In the genomic region with DNA sequence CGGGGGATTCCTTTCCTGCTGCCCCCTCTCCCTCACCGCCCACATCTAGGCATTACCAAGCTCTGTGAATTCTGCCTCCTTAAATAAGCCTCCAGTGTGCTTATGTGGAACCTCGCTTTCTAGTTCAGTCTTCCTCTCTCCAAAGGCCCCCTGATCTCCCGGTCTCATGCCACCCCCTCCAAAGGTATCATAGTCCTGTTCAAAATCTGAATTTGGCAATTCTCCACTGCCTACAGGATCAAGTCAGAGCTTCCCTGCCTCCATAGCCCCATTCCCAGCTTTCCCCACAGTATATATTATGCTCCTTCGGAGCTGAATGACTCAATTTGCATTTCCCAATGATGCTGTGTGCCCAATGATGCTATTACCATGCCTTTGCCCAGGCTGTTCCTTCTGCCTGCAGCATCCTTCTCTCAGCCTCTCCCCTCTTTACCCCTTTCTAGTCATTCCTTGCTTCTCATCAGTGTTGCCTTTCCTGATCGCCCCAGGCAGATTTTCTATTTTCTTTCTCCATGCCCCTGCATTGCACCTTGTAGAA, we compare ENCODE assay signal across 11 cellular contexts. TPM values are rescaled to one million over a fixed set of nuclear protein-coding genes. Genes with fewer than 3 reads are reported as not detected.
DNase-seq lines count a peak whose midpoint lies in the region; ATAC-seq and TF ChIP-seq lines count a peak whose summit lies in the region.
"Had no signal": no experiment of that assay in that cellular context is flagged by ENCODE, and none has a peak within 500 bp of the region (broad histone marks: within the 10 kb centered on the region; RNA-seq: fewer than 3 reads in every experiment).

No MANE protein-coding gene starts in this region.

- peaks cover 30% of the 10 kb centered on the region for H3K4me1 Mint-ChIP-seq in activated naive CD8-positive, alpha-beta T cell treated with anti-CD3 and anti-CD28 coated beads, Interleukin-2, amount 10 ng/mL, durations not matched to agents 7 days and 5 days
- H3K4me1 Mint-ChIP-seq in activated naive CD8-positive, alpha-beta T cell treated with anti-CD3 and anti-CD28 coated beads for 36 hours, result peaks cover 19% of the 10 kb centered on the region
- peaks cover 26% of the 10 kb centered on the region for H3K4me1 Mint-ChIP-seq in memory B cell
- H3K4me1 Mint-ChIP-seq in type B pancreatic cell (ENCODE audit: unreplicated experiment), result peaks cover 10% of the 10 kb centered on the region

- H3K27me3 Mint-ChIP-seq in activated naive CD8-positive, alpha-beta T cell treated with anti-CD3 and anti-CD28 coated beads, Interleukin-2, amount 10 ng/mL, durations not matched to agents 7 days and 5 days, result peaks cover 6% of the 10 kb centered on the region
- no peaks in the 10 kb centered on the region for H3K27me3 Mint-ChIP-seq in activated naive CD8-positive, alpha-beta T cell treated with anti-CD3 and anti-CD28 coated beads for 36 hours
- H3K27me3 Mint-ChIP-seq in memory B cell (no peaks in the 10 kb centered on the region), type B pancreatic cell (peaks cover 15% of the 10 kb centered on the region)

- no peaks in the 10 kb centered on the region for H3K9me3 Mint-ChIP-seq in activated naive CD8-positive, alpha-beta T cell treated with anti-CD3 and anti-CD28 coated beads, Interleukin-2, amount 10 ng/mL, durations not matched to agents 7 days and 5 days
- no peaks in the 10 kb centered on the region for H3K9me3 Mint-ChIP-seq in activated naive CD8-positive, alpha-beta T cell treated with anti-CD3 and anti-CD28 coated beads for 36 hours
- H3K9me3 Mint-ChIP-seq in memory B cell, result no peaks in the 10 kb centered on the region
- H3K9me3 Mint-ChIP-seq in type B pancreatic cell, result no peaks in the 10 kb centered on the region

- H3K36me3 Mint-ChIP-seq in activated naive CD8-positive, alpha-beta T cell treated with anti-CD3 and anti-CD28 coated beads, Interleukin-2, amount 10 ng/mL, durations not matched to agents 7 days and 5 days, result peaks cover 6% of the 10 kb centered on the region
- H3K36me3 Mint-ChIP-seq in activated naive CD8-positive, alpha-beta T cell treated with anti-CD3 and anti-CD28 coated beads for 36 hours, result no peaks in the 10 kb centered on the region
- H3K36me3 Mint-ChIP-seq in memory B cell, result no peaks in the 10 kb centered on the region
- no peaks in the 10 kb centered on the region for H3K36me3 Mint-ChIP-seq in type B pancreatic cell

- TF ChIP-seq CTCF in type B pancreatic cell (conservative IDR thresholded peaks at IDR 0.05) (no peak), omental fat pad (IDR thresholded peaks at IDR 0.05) (no peak)

- peak overlapping the region; percentile 88 for H3K4me3 Mint-ChIP-seq in activated naive CD8-positive, alpha-beta T cell treated with anti-CD3 and anti-CD28 coated beads, Interleukin-2, amount 10 ng/mL, durations not matched to agents 7 days and 5 days
- no peak overlapping the region for H3K4me3 Mint-ChIP-seq in activated naive CD8-positive, alpha-beta T cell treated with anti-CD3 and anti-CD28 coated beads for 36 hours
- H3K4me3 Mint-ChIP-seq in memory B cell, result peak overlapping the region; percentile 51
- peak overlapping the region; percentile 83 for H3K4me3 Mint-ChIP-seq in type B pancreatic cell

- no peak for DNase-seq in activated naive CD8-positive, alpha-beta T cell treated with anti-CD3 and anti-CD28 coated beads, Interleukin-2, amount 10 ng/mL, durations not matched to agents 7 days and 5 days
- no peak for DNase-seq in activated naive CD8-positive, alpha-beta T cell treated with anti-CD3 and anti-CD28 coated beads for 36 hours
- DNase-seq in amniotic epithelial cell (ENCODE audit: low read depth), result peak; percentile 46
- no peak for DNase-seq in memory B cell (ENCODE audit: low spot score in 2 of 2)
- DNase-seq in type B pancreatic cell (ENCODE audit: extremely low spot score, unreplicated experiment), result no peak
- no peak for DNase-seq in NCI-H524 treated with DMSO at 0.1 percent for 48 hours (lab: John Stamatoyannopoulos, UW)
- no peak for DNase-seq in omental fat pad (ENCODE audit: low spot score)
- DNase-seq: activated gamma-delta T cell treated with Interleukin-2 at 50 U/mL for 16 hours, T1000, uterus had no signal

- no peak overlapping the region for H3K27ac Mint-ChIP-seq in activated naive CD8-positive, alpha-beta T cell treated with anti-CD3 and anti-CD28 coated beads, Interleukin-2, amount 10 ng/mL, durations not matched to agents 7 days and 5 days
- no peak overlapping the region for H3K27ac Mint-ChIP-seq in activated naive CD8-positive, alpha-beta T cell treated with anti-CD3 and anti-CD28 coated beads for 36 hours
- H3K27ac Mint-ChIP-seq in memory B cell (no peak overlapping the region), type B pancreatic cell (no peak overlapping the region)

- ATAC-seq in activated naive CD8-positive, alpha-beta T cell treated with anti-CD3 and anti-CD28 coated beads, Interleukin-2, amount 10 ng/mL, durations not matched to agents 7 days and 5 days (ENCODE audit: low read depth), result no peak
- no peak for ATAC-seq in memory B cell (ENCODE audit: low read depth)
- no peak for ATAC-seq in omental fat pad (ENCODE audit: low FRiP score)
- ATAC-seq in HG02763 (IDR thresholded peaks at IDR 0.05; ENCODE audit: unreplicated experiment), result no peak

- POLR2A ChIA-PET in activated naive CD8-positive, alpha-beta T cell treated with anti-CD3 and anti-CD28 coated beads, Interleukin-2, amount 10 ng/mL, durations not matched to agents 7 days and 5 days (lab: Charles Lee), result no interaction called here

RNA-seq across cellular contexts. Expression of a gene that starts 1.7 kb away (rescaled TPM):
- total RNA-seq in activated naive CD8-positive, alpha-beta T cell treated with anti-CD3 and anti-CD28 coated beads, Interleukin-2, amount 10 ng/mL, durations not matched to agents 7 days and 5 days, result 10 to 100 TPM; 16.5 to 16.6 TPM
- 1 to 10 TPM; 1.8 to 3.6 TPM for total RNA-seq in activated naive CD8-positive, alpha-beta T cell treated with anti-CD3 and anti-CD28 coated beads for 36 hours
- total RNA-seq in type B pancreatic cell (ENCODE audit: low replicate concordance), result 5.1 and 8.9 TPM in 2 replicates
- 1 to 10 TPM; 1.8 to 5.3 (median 3.5) TPM for total RNA-seq in omental fat pad

RNA-seq across cellular contexts. Expression of a gene that starts 46.0 kb away (rescaled TPM):
- total RNA-seq in activated naive CD8-positive, alpha-beta T cell treated with anti-CD3 and anti-CD28 coated beads, Interleukin-2, amount 10 ng/mL, durations not matched to agents 7 days and 5 days, result 100 to 1,000 TPM; 197 to 201 TPM
- total RNA-seq in activated naive CD8-positive, alpha-beta T cell treated with anti-CD3 and anti-CD28 coated beads for 36 hours, result 100 to 1,000 TPM; 372 to 389 TPM
- total RNA-seq in type B pancreatic cell (ENCODE audit: low replicate concordance) (138 and 140 TPM in 2 replicates), omental fat pad (100 to 1,000 TPM; 146 to 297 (median 161) TPM)
